ENCODE assay signal across 1 cellular context in genomic region chr21:28338906-28339305, GRCh38.
TF ChIP-seq lines count a peak whose summit lies in the region.

No MANE protein-coding gene starts in this region.

TF ChIP-seq in IMR-90, 13 proteins besides CTCF, POLR2A, EP300 and RAD21 (continued from another document):
- TF ChIP-seq ELK1 (IDR thresholded peaks at IDR 0.05; ENCODE audit: borderline replicate concordance, low read depth, low read length) (no peak), MAFK (IDR thresholded peaks at IDR 0.05; ENCODE audit: low read depth, low read length) (no peak), BHLHE40 (IDR thresholded peaks at IDR 0.05; ENCODE audit: low read depth, low read length) (no peak), USF2 (IDR thresholded peaks at IDR 0.05; ENCODE audit: low read depth, low read length) (no peak)
